21 cellular contexts compared by ENCODE assay signal in genomic region chr3:189789432-189789831, GRCh38.
A peak's percentile ranks its signal among the peaks of the same experiment; 100 is the strongest.
DNase-seq lines count a peak whose midpoint lies in the region; ATAC-seq and TF ChIP-seq lines count a peak whose summit lies in the region.
"Had no signal": no experiment of that assay in that cellular context is flagged by ENCODE, and none has a peak within 500 bp of the region (broad histone marks: within the 10 kb centered on the region; RNA-seq: fewer than 3 reads in every experiment).

No MANE protein-coding gene starts in this region.

- H3K27me3 ChIP-seq in breast epithelium (no peaks in the 10 kb centered on the region), tibial nerve (no peaks in the 10 kb centered on the region), SK-N-SH (ENCODE audit: insufficient read depth) (no peaks in the 10 kb centered on the region; the same call in 1 of the 2 replicates)

- no peak overlapping the region for H2AFZ ChIP-seq in SK-N-SH (ENCODE audit: low read depth)

- CTCF ChIA-PET in SK-N-SH (lab: Yijun Ruan, JAX): no interaction called here

- intact Hi-C loops in breast epithelium (cut with DNase I; ENCODE audit: low total_unique reads): no loop called here

- H3K4me2 ChIP-seq in SK-N-SH: no peak overlapping the region

- DNase-seq in breast epithelium (ENCODE audit: low spot score in 2 of 2) (no peak), tibial nerve (ENCODE audit: low spot score in 2 of 2) (no peak), OCI-M2 (lab: John Stamatoyannopoulos, UW; ENCODE audit: unreplicated experiment) (no peak), SK-N-SH (no peak), NCI-H748 treated with DMSO at 0.1 percent for 48 hours (lab: John Stamatoyannopoulos, UW) (no peak)
- DNase-seq: ACHN, AML-193, DMS79 treated with DMSO at 0.1 percent for 48 hours, H7, Kasumi-1, MM.1S, NCI-H1092, NCI-H1436 treated with DMSO at 0.1 percent for 48 hours, NCI-H2029, NCI-H345, NCI-H524 treated with DMSO at 0.1 percent for 48 hours, SHP77 had no signal

- no peak for TF ChIP-seq EP300 in tibial nerve (IDR thresholded peaks at IDR 0.05)
- no peak for TF ChIP-seq EP300 in SK-N-SH (IDR thresholded peaks at IDR 0.05; ENCODE audit: borderline replicate concordance in 1 of 2, low read depth in 1 of 2, low read length in 1 of 2)

- no peaks in the 10 kb centered on the region for H3K36me3 ChIP-seq in breast epithelium
- H3K36me3 ChIP-seq in tibial nerve: no peaks in the 10 kb centered on the region
- no peaks in the 10 kb centered on the region for H3K36me3 ChIP-seq in SK-N-SH (replicated peaks in 1 of 2; ENCODE audit: control insufficient read depth in 1 of 2, insufficient read depth in 2 of 2, low read length in 1 of 2)

- POLR2A ChIA-PET in SK-N-SH (lab: Yijun Ruan, JAX): no interaction called here

- H4K20me1 ChIP-seq in SK-N-SH (ENCODE audit: insufficient read depth): no peaks in the 10 kb centered on the region

- WGBS in tibial nerve, 2 donors: 78 to 94% methylated on average over 2 of the region's 2 CpGs
- 7% methylated on average over 2 of the region's 2 CpGs for WGBS in SK-N-SH (ENCODE audit: low lambda C conversion rate)

- H3K4me3 ChIP-seq in breast epithelium (peak overlapping the region in 2 of 3 donors; percentile 40 to 55), skin epidermis (peak overlapping the region; percentile 15 to 46 (median 30)), tibial nerve (no peak overlapping the region), SK-N-SH (ENCODE audit: low read depth in 2 of 2, low read length in 1 of 2) (no peak overlapping the region)
- H3K4me3 ChIP-seq: SK-N-MC had no signal

- no peak overlapping the region for H3K9ac ChIP-seq in SK-N-SH

- H3K79me2 ChIP-seq in SK-N-SH (ENCODE audit: insufficient read depth): no peaks in the 10 kb centered on the region

- TF ChIP-seq CTCF in breast epithelium (IDR thresholded peaks at IDR 0.05) (no peak), tibial nerve (IDR thresholded peaks at IDR 0.05) (no peak), SK-N-SH (IDR thresholded peaks at IDR 0.05) (no peak)

- ATAC-seq in esophagus mucosa: peak; percentile 92

- no peaks in the 10 kb centered on the region for H3K4me1 ChIP-seq in breast epithelium
- H3K4me1 ChIP-seq in tibial nerve: no peaks in the 10 kb centered on the region
- H3K4me1 ChIP-seq in SK-N-SH (ENCODE audit: control insufficient read depth in 1 of 2, insufficient read depth in 2 of 2, low read depth in 1 of 2, low read length in 1 of 2): no peaks in the 10 kb centered on the region

- H3K9me3 ChIP-seq in breast epithelium (no peaks in the 10 kb centered on the region), tibial nerve (no peaks in the 10 kb centered on the region), SK-N-SH (no peaks in the 10 kb centered on the region)

- no peaks in the 10 kb centered on the region for H3F3A ChIP-seq in SK-N-SH (replicated peaks; ENCODE audit: insufficient read depth)

- no peak for TF ChIP-seq POLR2A in breast epithelium (IDR thresholded peaks at IDR 0.05)
- TF ChIP-seq POLR2A in tibial nerve (IDR thresholded peaks at IDR 0.05): no peak

- H3K9me2 ChIP-seq in SK-N-SH: no peaks in the 10 kb centered on the region

- TF ChIP-seq RAD21 in SK-N-SH (IDR thresholded peaks at IDR 0.05; ENCODE audit: low read length): no peak

- H3K27ac ChIP-seq in breast epithelium (peak overlapping the region; percentile 19 to 44), skin epidermis (peak overlapping the region in 17 of 21 experiments; percentile 21 to 84 (median 73)), tibial nerve (no peak overlapping the region), SK-N-SH (ENCODE audit: low read depth in 2 of 2, low read length in 1 of 2) (no peak overlapping the region)
- H3K27ac ChIP-seq: C4-2B, SK-N-MC had no signal

TF ChIP-seq in SK-N-SH, 30 proteins besides CTCF, POLR2A, EP300 and RAD21:
- no peak for TF ChIP-seq ELF1 (IDR thresholded peaks at IDR 0.05)
- TF ChIP-seq CHD2 (IDR thresholded peaks at IDR 0.05; ENCODE audit: low read length, partially characterized antibody): no peak
- TF ChIP-seq GABPA (IDR thresholded peaks at IDR 0.05; ENCODE audit: low read depth): no peak
- TF ChIP-seq PBX3 (IDR thresholded peaks at IDR 0.05): no peak
- TF ChIP-seq FOXJ3 (CRISPR knock-in tag; IDR thresholded peaks at IDR 0.05): no peak
- TF ChIP-seq POLR2AphosphoS5 (IDR thresholded peaks at IDR 0.05; ENCODE audit: low read depth, low read length): no peak
- TF ChIP-seq IRF3 (IDR thresholded peaks at IDR 0.05; ENCODE audit: low read depth, low read length): no peak
- TF ChIP-seq RFX5 (IDR thresholded peaks at IDR 0.05; ENCODE audit: low read length): no peak
- TF ChIP-seq MAX (IDR thresholded peaks at IDR 0.05; ENCODE audit: low read depth): no peak
- no peak for TF ChIP-seq YY1 (IDR thresholded peaks at IDR 0.05; ENCODE audit: low read depth)
- TF ChIP-seq TAF1 (IDR thresholded peaks at IDR 0.05; ENCODE audit: borderline replicate concordance, low read depth, low read length): no peak
- no peak for TF ChIP-seq MXI1 (IDR thresholded peaks at IDR 0.05; ENCODE audit: low read depth, low read length)
- TF ChIP-seq FOSL2 (IDR thresholded peaks at IDR 0.05; ENCODE audit: borderline replicate concordance, low read depth): no peak
- TF ChIP-seq USF2 (IDR thresholded peaks at IDR 0.05; ENCODE audit: borderline replicate concordance, low read depth, low read length): no peak
- no peak for TF ChIP-seq NRF1 (IDR thresholded peaks at IDR 0.05; ENCODE audit: low read depth, low read length)
TF ChIP-seq in SK-N-SH: peak in this region for 0.

Comparison
In these comparisons a context has a peak if more than half of its experiments do, and no peak if none do; other contexts are left out.
1. H3K27ac ChIP-seq: peak in breast epithelium (2 of 2) and skin epidermis (17 of 21); none in tibial nerve (0 of 4) and SK-N-SH (0 of 2).
2. H3K4me3 ChIP-seq: peak in breast epithelium (2 of 3) and skin epidermis (7 of 7); none in tibial nerve (0 of 4) and SK-N-SH (0 of 2).